8 cellular contexts compared by ENCODE assay signal in the genomic region with DNA sequence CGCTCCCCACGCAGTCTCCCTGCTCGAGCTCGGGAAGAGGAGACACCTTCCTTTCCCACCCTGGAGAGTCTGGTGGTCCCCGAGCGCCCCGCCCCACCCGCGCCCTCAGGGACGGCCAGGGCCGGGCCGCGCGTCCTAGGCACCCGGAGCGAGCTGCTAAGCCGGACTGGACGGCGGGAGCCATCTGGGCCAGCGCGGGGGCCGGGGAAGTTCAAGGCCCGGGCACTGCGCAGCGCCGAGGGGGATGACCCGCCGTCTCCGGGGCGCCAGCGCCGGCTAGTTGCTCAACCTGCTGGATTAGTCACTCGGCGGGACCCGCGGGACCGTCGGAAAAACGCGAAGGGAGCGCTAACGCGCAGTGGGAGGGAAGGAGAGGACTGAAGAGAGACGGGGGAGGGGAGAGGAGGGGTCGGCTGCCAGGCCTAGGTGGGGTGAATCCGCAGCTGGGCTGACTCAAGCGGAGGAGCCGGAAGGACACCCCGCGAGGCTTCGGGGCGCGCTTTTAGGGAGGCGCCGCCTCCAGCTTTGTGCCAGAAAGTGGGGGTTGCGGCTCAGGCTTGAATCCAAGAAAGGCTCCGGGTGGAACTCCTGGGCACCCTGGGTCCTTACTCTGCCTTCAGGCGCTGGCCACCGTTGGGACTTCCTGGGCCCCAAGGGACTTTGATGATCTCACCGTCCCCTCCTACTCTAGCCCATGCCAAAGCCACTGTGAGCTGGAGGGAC.
DNase-seq lines count a peak whose midpoint lies in the region; ATAC-seq and TF ChIP-seq lines count a peak whose summit lies in the region.

No MANE protein-coding gene starts in this region.

- H2BK120ac ChIP-seq in mesenchymal stem cell (ENCODE audit: low read depth, low read length), result peak overlapping the region; percentile 54

- H3K4me1 ChIP-seq in mesenchymal stem cell (ENCODE audit: control insufficient read depth, insufficient read depth, low read depth, low read length), result peaks cover 13% of the 10 kb centered on the region
- peaks cover 18% of the 10 kb centered on the region for H3K4me1 ChIP-seq in vagina

- no peak overlapping the region for H4K91ac ChIP-seq in mesenchymal stem cell (ENCODE audit: low read length)

- H3K36me3 ChIP-seq in mesenchymal stem cell (ENCODE audit: control insufficient read depth in 1 of 2, insufficient read depth in 2 of 2, low read depth in 1 of 2, low read length in 2 of 2) (no peaks in the 10 kb centered on the region), vagina (no peaks in the 10 kb centered on the region)

- no peaks in the 10 kb centered on the region for H3K36me3 Mint-ChIP-seq in activated naive CD4-positive, alpha-beta T cell treated with anti-CD3 and anti-CD28 coated beads, Interleukin-2, amount 50 U/mL, for 24 hours

- peak overlapping the region in 1 of 2 experiments; percentile 13 for H3K4ac ChIP-seq in mesenchymal stem cell (ENCODE audit: low read depth in 1 of 2, low read length in 2 of 2)

- no peak for ATAC-seq in GM18505 (IDR thresholded peaks at IDR 0.05; ENCODE audit: unreplicated experiment)

- H3K27ac ChIP-seq in mesenchymal stem cell (ENCODE audit: low read length, poor library complexity, severe bottlenecking) (no peak overlapping the region), vagina (no peak overlapping the region)

- peak overlapping the region; percentile 87 for H3K4me3 Mint-ChIP-seq in activated naive CD4-positive, alpha-beta T cell treated with anti-CD3 and anti-CD28 coated beads, Interleukin-2, amount 50 U/mL, for 24 hours

- peak overlapping the region; percentile 18 for H2AFZ ChIP-seq in mesenchymal stem cell (ENCODE audit: low read depth, low read length)

- H3K27me3 Mint-ChIP-seq in activated naive CD4-positive, alpha-beta T cell treated with anti-CD3 and anti-CD28 coated beads, Interleukin-2, amount 50 U/mL, for 24 hours, result peaks cover 32% of the 10 kb centered on the region

- no peak overlapping the region for H3K27ac Mint-ChIP-seq in activated naive CD4-positive, alpha-beta T cell treated with anti-CD3 and anti-CD28 coated beads, Interleukin-2, amount 50 U/mL, for 24 hours

- no peak overlapping the region for H2AK5ac ChIP-seq in mesenchymal stem cell (ENCODE audit: low read length, severe bottlenecking)

- peak overlapping the region; percentile 73 to 84 for H3K18ac ChIP-seq in mesenchymal stem cell (ENCODE audit: low read depth in 1 of 2, low read length in 2 of 2)

- no peak for DNase-seq in activated naive CD4-positive, alpha-beta T cell treated with anti-CD3 and anti-CD28 coated beads, Interleukin-2, amount 50 U/mL, for 16 hours
- DNase-seq in cardiac fibroblast (ENCODE audit: low read depth in 2 of 2), result peak; percentile 57 to 74
- peak; percentile 80 for DNase-seq in mesenchymal stem cell
- DNase-seq in vagina (ENCODE audit: extremely low spot score in 2 of 2), result no peak
- no peak for DNase-seq in putamen (ENCODE audit: low spot score)
- no peak for DNase-seq in GM10266 (ENCODE audit: extremely low spot score)

- H2BK12ac ChIP-seq in mesenchymal stem cell (ENCODE audit: low read length in 2 of 2), result peak overlapping the region in 1 of 2 experiments; percentile 14

- TF ChIP-seq POLR2A in vagina (IDR thresholded peaks at IDR 0.05), result no peak
- TF ChIP-seq POLR2A in GM18505 (IDR thresholded peaks at IDR 0.05; ENCODE audit: borderline replicate concordance, extremely low read depth, insufficient read depth, insufficient read length), result no peak

- peaks cover 18 to 90% of the 10 kb centered on the region in 2 experiments for H3K27me3 ChIP-seq in mesenchymal stem cell (ENCODE audit: control insufficient read depth in 1 of 2, insufficient read depth in 1 of 2, low read length in 2 of 2)
- H3K27me3 ChIP-seq in vagina, result no peaks in the 10 kb centered on the region

- peak overlapping the region; percentile 71 for H3K4me2 ChIP-seq in mesenchymal stem cell (ENCODE audit: low read length, poor library complexity, severe bottlenecking)

- H2BK15ac ChIP-seq in mesenchymal stem cell (ENCODE audit: low read depth, poor library complexity, severe bottlenecking), result no peak overlapping the region

- no peaks in the 10 kb centered on the region for H3K9me3 ChIP-seq in mesenchymal stem cell (ENCODE audit: control insufficient read depth, low read length)
- no peaks in the 10 kb centered on the region for H3K9me3 ChIP-seq in vagina

- H3K23ac ChIP-seq in mesenchymal stem cell (ENCODE audit: low read length in 2 of 2), result no peak overlapping the region

- no peak overlapping the region for H2BK5ac ChIP-seq in mesenchymal stem cell (ENCODE audit: low read depth, low read length, poor library complexity, severe bottlenecking)

- WGBS in mesenchymal stem cell, result 3% methylated on average over 57 of the region's 60 CpGs

- peak overlapping the region; percentile 36 for H3K9ac ChIP-seq in mesenchymal stem cell (ENCODE audit: low read length)

- peaks cover 8% of the 10 kb centered on the region for H3K4me1 Mint-ChIP-seq in activated naive CD4-positive, alpha-beta T cell treated with anti-CD3 and anti-CD28 coated beads, Interleukin-2, amount 50 U/mL, for 24 hours

- H3K9me3 Mint-ChIP-seq in activated naive CD4-positive, alpha-beta T cell treated with anti-CD3 and anti-CD28 coated beads, Interleukin-2, amount 50 U/mL, for 24 hours, result no peaks in the 10 kb centered on the region

- H4K8ac ChIP-seq in mesenchymal stem cell (ENCODE audit: low read length), result peak overlapping the region; percentile 55

- intact Hi-C loops in vagina (cut with DNase I), result no loop called here

- H3K14ac ChIP-seq in mesenchymal stem cell (ENCODE audit: low read length in 2 of 2), result no peak overlapping the region

- TF ChIP-seq CTCF in cardiac fibroblast (IDR thresholded peaks at IDR 0.05; ENCODE audit: low read depth, low read length) (no peak), vagina (IDR thresholded peaks at IDR 0.05) (no peak), GM10266 (IDR thresholded peaks at IDR 0.05; ENCODE audit: control insufficient read depth, insufficient read depth, low read depth, missing control alignments) (no peak)

- H3K79me1 ChIP-seq in mesenchymal stem cell (replicated peaks; ENCODE audit: low read length, poor library complexity, severe bottlenecking), result no peaks in the 10 kb centered on the region

- H3K4me3 ChIP-seq in cardiac fibroblast (replicated peaks in 1 of 2; ENCODE audit: low read depth in 2 of 2, low read length in 2 of 2) (no peak overlapping the region), mesenchymal stem cell (ENCODE audit: insufficient read depth in 1 of 2, low read depth in 1 of 2, low read length in 2 of 2) (peak overlapping the region in 1 of 2 experiments; percentile 65), vagina (peak overlapping the region; percentile 9 to 21)

Comparison
In these comparisons a context has a peak if more than half of its experiments do, and no peak if none do; other contexts are left out.
1. DNase-seq: peak in cardiac fibroblast (2 of 2) and mesenchymal stem cell (single experiment); none in activated naive CD4-positive, alpha-beta T cell treated with anti-CD3 and anti-CD28 coated beads, Interleukin-2, amount 50 U/mL, for 16 hours (single experiment), vagina (0 of 2), putamen (single experiment) and GM10266 (single experiment).
2. H3K4me3 ChIP-seq: peak in vagina (2 of 2); none in cardiac fibroblast (0 of 2).